ENCODE assay signal across 8 cellular contexts in genomic region chr2:84906900-84907714, GRCh38. TPM values are rescaled to one million over a fixed set of nuclear protein-coding genes. Genes with fewer than 3 reads are reported as not detected.
DNase-seq lines count a peak whose midpoint lies in the region; ATAC-seq, FAIRE-seq and TF ChIP-seq lines count a peak whose summit lies in the region.

No MANE protein-coding gene starts in this region.

- peaks cover 5 to 26% (median 19%) of the 10 kb centered on the region in 11 experiments; a peak in 19 of 22 replicates for H4K20me1 ChIP-seq in BLaER1 treated with 17β-estradiol and CSF1 and Interleukin-3, amounts not matched to agents 10 nM and 100 nM
- peaks cover 18% of the 10 kb centered on the region for H4K20me1 ChIP-seq in astrocyte (ENCODE audit: insufficient read depth, low read length)

- peak; percentile 75 for DNase-seq in SIG-M5 (lab: John Stamatoyannopoulos, UW)
- DNase-seq in astrocyte (ENCODE audit: low read depth) = peak; percentile 88
- DNase-seq in left ventricle myocardium superior = peak; percentile 71
- DNase-seq in progenitor cell of endocrine pancreas (ENCODE audit: low spot score, unreplicated experiment) = no peak
- DNase-seq in SHP77 treated with DMSO at 0.1 percent for 48 hours (lab: John Stamatoyannopoulos, UW) = no peak

- H3K27ac Mint-ChIP-seq in astrocyte (ENCODE audit: unreplicated experiment) = peak overlapping the region; percentile 97
- peak overlapping the region; percentile 95 for H3K27ac Mint-ChIP-seq in progenitor cell of endocrine pancreas

- peaks cover 21% of the 10 kb centered on the region for H3K79me2 ChIP-seq in astrocyte (ENCODE audit: insufficient read depth, low read length)

- H3K9me3 Mint-ChIP-seq in astrocyte (ENCODE audit: unreplicated experiment) (peaks cover 2% of the 10 kb centered on the region), progenitor cell of endocrine pancreas (ENCODE audit: low read depth) (peaks cover 13% of the 10 kb centered on the region)

- peaks cover 37 to 55% (median 42%) of the 10 kb centered on the region in 10 experiments for H3K4me1 ChIP-seq in BLaER1 treated with 17β-estradiol and CSF1 and Interleukin-3, amounts not matched to agents 10 nM and 100 nM
- peaks cover 2% of the 10 kb centered on the region for H3K4me1 ChIP-seq in astrocyte (ENCODE audit: insufficient read depth, low read length)

- H3K4me3 Mint-ChIP-seq in astrocyte (ENCODE audit: unreplicated experiment) = peak overlapping the region; percentile 98
- H3K4me3 Mint-ChIP-seq in progenitor cell of endocrine pancreas (ENCODE audit: low read depth) = peak overlapping the region; percentile 97

- no peak for FAIRE-seq in astrocyte (lab: Jason Lieb, UNC)

- H3K36me3 Mint-ChIP-seq in astrocyte (ENCODE audit: low read depth, unreplicated experiment) (peaks cover 14% of the 10 kb centered on the region), progenitor cell of endocrine pancreas (ENCODE audit: insufficient read depth) (peaks cover 32% of the 10 kb centered on the region)

- H3K27me3 Mint-ChIP-seq in astrocyte (ENCODE audit: low read depth, unreplicated experiment) (no peaks in the 10 kb centered on the region), progenitor cell of endocrine pancreas (peaks cover 16% of the 10 kb centered on the region)

- H3K9ac ChIP-seq in BLaER1 treated with 17β-estradiol and CSF1 and Interleukin-3, amounts not matched to agents 10 nM and 100 nM = peak overlapping the region; percentile 96 to 100 (median 99)
- H3K9ac ChIP-seq in astrocyte (ENCODE audit: low read length) = peak overlapping the region; percentile 98

- peaks cover 12% of the 10 kb centered on the region for H3K4me1 Mint-ChIP-seq in astrocyte (ENCODE audit: low read depth, unreplicated experiment)
- peaks cover 17% of the 10 kb centered on the region for H3K4me1 Mint-ChIP-seq in progenitor cell of endocrine pancreas (ENCODE audit: low read depth)

- 0 out of 22 replicates have a peak, but pooled peaks cover 0 to 2% (median 0%) of the 10 kb centered on the region in 11 experiments for H3K27me3 ChIP-seq in BLaER1 treated with 17β-estradiol and CSF1 and Interleukin-3, amounts not matched to agents 10 nM and 100 nM
- no peaks in the 10 kb centered on the region for H3K27me3 ChIP-seq in astrocyte (ENCODE audit: insufficient read depth, low read length)

- H3K27ac ChIP-seq in BLaER1 treated with 17β-estradiol and CSF1 and Interleukin-3, amounts not matched to agents 10 nM and 100 nM = peak overlapping the region; percentile 87 to 100 (median 98)
- H3K27ac ChIP-seq in astrocyte (ENCODE audit: low read depth, low read length) = peak overlapping the region; percentile 88

- peak overlapping the region; percentile 93 to 100 (median 98) for H3K4me3 ChIP-seq in BLaER1 treated with 17β-estradiol and CSF1 and Interleukin-3, amounts not matched to agents 10 nM and 100 nM
- peak overlapping the region; percentile 93 for H3K4me3 ChIP-seq in astrocyte (ENCODE audit: insufficient read depth, low read depth, low read length)

- peaks cover 0 to 16% (median 5%) of the 10 kb centered on the region in 11 experiments; a peak in 9 of 22 replicates for H3K9me3 ChIP-seq in BLaER1 treated with 17β-estradiol and CSF1 and Interleukin-3, amounts not matched to agents 10 nM and 100 nM (replicated peaks in 1 of 11)
- H3K9me3 ChIP-seq in astrocyte (ENCODE audit: insufficient read depth, low read depth, low read length) = peaks cover 7% of the 10 kb centered on the region

- H3K4me2 ChIP-seq in BLaER1 treated with 17β-estradiol and CSF1 and Interleukin-3, amounts not matched to agents 10 nM and 100 nM = peak overlapping the region; percentile 77 to 98 (median 93)
- peak overlapping the region; percentile 89 for H3K4me2 ChIP-seq in astrocyte (ENCODE audit: low read length)

- no peak overlapping the region for H2AFZ ChIP-seq in astrocyte (ENCODE audit: low read depth, low read length)

- peaks cover 7 to 34% (median 22%) of the 10 kb centered on the region in 11 experiments; a peak in 21 of 22 replicates for H3K36me3 ChIP-seq in BLaER1 treated with 17β-estradiol and CSF1 and Interleukin-3, amounts not matched to agents 10 nM and 100 nM
- peaks cover 5% of the 10 kb centered on the region for H3K36me3 ChIP-seq in astrocyte (ENCODE audit: insufficient read depth, low read length)

- intact Hi-C loops in left ventricle myocardium superior (cut with micrococcal nuclease) = no loop called here

- ATAC-seq in GM18907 (IDR thresholded peaks at IDR 0.05; ENCODE audit: unreplicated experiment) (peak; percentile 47), HG03354 (IDR thresholded peaks at IDR 0.05; ENCODE audit: poor library complexity, severe bottlenecking, unreplicated experiment) (peak; percentile 47), left ventricle myocardium superior (peak; percentile 53)

- TF ChIP-seq CTCF in astrocyte (IDR thresholded peaks at IDR 0.05; ENCODE audit: insufficient read depth, low read depth, low read length) = no peak
- TF ChIP-seq CTCF in progenitor cell of endocrine pancreas (IDR thresholded peaks at IDR 0.05; ENCODE audit: unreplicated experiment) = no peak

RNA-seq across cellular contexts. Expression of gene TMSB10, which starts 1.7 kb away (rescaled TPM):
- 2,866 and 3,439 TPM in 2 replicates for total RNA-seq in astrocyte
- 450 TPM for total RNA-seq in left ventricle myocardium superior
- total RNA-seq in progenitor cell of endocrine pancreas = 2,013 and 2,136 TPM in 2 replicates

RNA-seq across cellular contexts. Expression of gene TRABD2A, which starts 26.2 kb away (rescaled TPM):
- total RNA-seq in astrocyte (2.6 and 3.2 TPM in 2 replicates), left ventricle myocardium superior (0.62 TPM), progenitor cell of endocrine pancreas (1.4 and 2.0 TPM in 2 replicates)

Comparison
In these comparisons a context has a peak if more than half of its experiments do, and no peak if none do; other contexts are left out.
1. DNase-seq: peak in SIG-M5 (single experiment), astrocyte (single experiment) and left ventricle myocardium superior (single experiment); none in progenitor cell of endocrine pancreas (single experiment) and SHP77 treated with DMSO at 0.1 percent for 48 hours (single experiment).
2. Peak in every context shown above with its lines, with median percentiles within 50 percentile points of each other: ATAC-seq.